ENCODE assay signal across 26 cellular contexts in the genomic region with DNA sequence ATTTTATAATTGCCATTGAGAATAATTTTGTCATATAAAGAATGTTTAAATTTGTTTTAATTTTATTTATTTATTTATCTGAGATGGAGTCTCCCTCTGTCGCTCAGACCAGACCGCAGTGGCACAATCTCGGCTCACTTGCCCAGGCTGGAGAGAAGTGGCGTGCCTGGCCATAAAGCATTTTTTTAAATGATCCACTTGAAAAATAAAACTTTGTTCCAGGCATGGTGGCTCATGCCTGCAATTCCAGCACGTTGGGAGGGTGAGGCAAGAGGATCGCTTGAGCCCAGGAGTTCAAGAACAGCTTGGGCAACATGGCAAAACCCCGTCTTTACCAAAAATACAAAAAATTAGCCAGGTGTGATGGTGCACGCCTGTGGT. TPM values are rescaled to one million over a fixed set of nuclear protein-coding genes. Genes with fewer than 3 reads are reported as not detected.
A peak's percentile ranks its signal among the peaks of the same experiment; 100 is the strongest.
DNase-seq lines count a peak whose midpoint lies in the region; ATAC-seq and TF ChIP-seq lines count a peak whose summit lies in the region.
"Had no signal": no experiment of that assay in that cellular context is flagged by ENCODE, and none has a peak within 500 bp of the region (broad histone marks: within the 10 kb centered on the region; RNA-seq: fewer than 3 reads in every experiment).

No MANE protein-coding gene starts in this region.

- BruUV-seq in PC-3 (replicated peaks; lab: Mats Ljungman, UMichigan) = no TSS peak

- no peaks in the 10 kb centered on the region for H4K20me1 ChIP-seq in PC-3 (ENCODE audit: low read length)
- no peaks in the 10 kb centered on the region for H4K20me1 ChIP-seq in smooth muscle cell (ENCODE audit: low read depth)

- peaks cover 59% of the 10 kb centered on the region for H3K4me1 ChIP-seq in CD4-positive, alpha-beta memory T cell (ENCODE audit: insufficient read depth, low read length)
- H3K4me1 ChIP-seq in PC-3 (ENCODE audit: insufficient read depth, low read length) (peaks cover 20% of the 10 kb centered on the region), smooth muscle cell (ENCODE audit: low read depth) (no peaks in the 10 kb centered on the region)

- no peak for ATAC-seq in PC-3
- no peak for ATAC-seq in GM21360 (IDR thresholded peaks at IDR 0.05; ENCODE audit: unreplicated experiment)
- ATAC-seq: left ventricle myocardium superior had no signal

- H3K9ac ChIP-seq in PC-3 (ENCODE audit: low read length) = no peak overlapping the region
- H3K9ac ChIP-seq in smooth muscle cell (ENCODE audit: low read depth) = no peak overlapping the region

- H3K9me3 Mint-ChIP-seq in CD4-positive, alpha-beta memory T cell = peaks cover 0 to 6% (median 2%) of the 10 kb centered on the region in 8 donors
- H3K9me3 Mint-ChIP-seq in progenitor cell of endocrine pancreas (ENCODE audit: low read depth) = no peaks in the 10 kb centered on the region
- H3K9me3 Mint-ChIP-seq: activated naive CD4-positive, alpha-beta T cell treated with anti-CD3 and anti-CD28 coated beads, Interleukin-2, amount 10 ng/mL, durations not matched to agents 7 days and 5 days; stimulated activated effector memory CD8-positive, alpha-beta T cell treated with anti-CD3 and anti-CD28 coated beads, Interleukin-12 subunit alpha, Interleukin-12 subunit beta, amount 100 ng/mL, for 72 hours; type B pancreatic cell had no signal

- H3K27me3 Mint-ChIP-seq in CD4-positive, alpha-beta memory T cell = peaks cover under 1 to 2% of the 10 kb centered on the region in 2 donors
- H3K27me3 Mint-ChIP-seq in progenitor cell of endocrine pancreas = peaks cover 15% of the 10 kb centered on the region

- H3K36me3 ChIP-seq in CD4-positive, alpha-beta memory T cell (ENCODE audit: insufficient read depth, low read length) = no peaks in the 10 kb centered on the region
- H3K36me3 ChIP-seq in PC-3 (ENCODE audit: low read depth, low read length) = no peaks in the 10 kb centered on the region
- no peaks in the 10 kb centered on the region for H3K36me3 ChIP-seq in smooth muscle cell (ENCODE audit: low read depth)
- H3K36me3 ChIP-seq: esophagus squamous epithelium, neutrophil had no signal

- CTCF ChIA-PET in CD4-positive, alpha-beta memory T cell (lab: Charles Lee; ENCODE audit: partially characterized antibody) = interaction anchor here (10.7 to 19.4 kb wide), 3 partner anchors 10 to 77 kb away, joined by 145 to 260 read pairs (median 249); a partner anchor contains a TSS
- CTCF ChIA-PET in PC-3 (lab: Charles Lee) = no interaction called here

- no peak overlapping the region for H3K4me3 Mint-ChIP-seq in CD4-positive, alpha-beta memory T cell
- H3K4me3 Mint-ChIP-seq in progenitor cell of endocrine pancreas (ENCODE audit: low read depth) = no peak overlapping the region
- H3K4me3 Mint-ChIP-seq: activated CD4-positive, alpha-beta memory T cell treated with anti-CD3 and anti-CD28 coated beads for 36 hours; activated naive CD4-positive, alpha-beta T cell treated with anti-CD3 and anti-CD28 coated beads, Interleukin-2, amount 10 ng/mL, durations not matched to agents 7 days and 5 days; type B pancreatic cell had no signal

- no peaks in the 10 kb centered on the region for H3K9me3 ChIP-seq in CD4-positive, alpha-beta memory T cell (ENCODE audit: control insufficient read depth in 1 of 2, low read length in 2 of 2)
- no peaks in the 10 kb centered on the region for H3K9me3 ChIP-seq in PC-3 (ENCODE audit: low read length)
- no peaks in the 10 kb centered on the region for H3K9me3 ChIP-seq in smooth muscle cell (replicated peaks; ENCODE audit: low read depth)
- H3K9me3 ChIP-seq: esophagus squamous epithelium, neutrophil had no signal

- H3K79me2 ChIP-seq in PC-3 (ENCODE audit: low read length) (no peaks in the 10 kb centered on the region), smooth muscle cell (ENCODE audit: low read depth) (no peaks in the 10 kb centered on the region)

- peaks cover 38 to 79% (median 56%) of the 10 kb centered on the region in 4 donors for H3K4me1 Mint-ChIP-seq in CD4-positive, alpha-beta memory T cell
- H3K4me1 Mint-ChIP-seq in progenitor cell of endocrine pancreas (ENCODE audit: low read depth) = peaks cover 13% of the 10 kb centered on the region

- H3K4me3 ChIP-seq in CD4-positive, alpha-beta memory T cell (ENCODE audit: low read length in 2 of 2) = no peak overlapping the region
- H3K4me3 ChIP-seq in PC-3 (ENCODE audit: low read length) (no peak overlapping the region), fibroblast of villous mesenchyme (ENCODE audit: low read depth, low read length) (no peak overlapping the region), smooth muscle cell (no peak overlapping the region)
- H3K4me3 ChIP-seq: esophagus squamous epithelium had no signal

- 86% methylated on average over 8 of the region's 8 CpGs for WGBS in smooth muscle cell (ENCODE audit: low lambda C conversion rate)

- H3F3A ChIP-seq in PC-3 (ENCODE audit: low read length, unreplicated experiment) (no peaks in the 10 kb centered on the region), smooth muscle cell (ENCODE audit: low read depth) (no peaks in the 10 kb centered on the region)

- no peak overlapping the region for H2AFZ ChIP-seq in PC-3 (ENCODE audit: low read length)
- H2AFZ ChIP-seq in smooth muscle cell (ENCODE audit: low read depth) = no peak overlapping the region

- POLR2A ChIA-PET in CD4-positive, alpha-beta memory T cell (lab: Charles Lee; ENCODE audit: partially characterized antibody) = interaction anchor here (2.0 to 9.7 kb wide), 2 partner anchors 12 to 40 kb away, joined by 4 to 159 read pairs; a partner anchor contains a TSS
- POLR2A ChIA-PET in PC-3 (lab: Charles Lee; ENCODE audit: unreplicated experiment) = no interaction called here

- no peak for DNase-seq in CD4-positive, alpha-beta memory T cell
- DNase-seq in PC-3 (no peak), fibroblast of villous mesenchyme (ENCODE audit: low read depth) (peak; percentile 42), smooth muscle cell (lab: John Stamatoyannopoulos, UW; ENCODE audit: unreplicated experiment) (no peak), caudate nucleus (lab: John Stamatoyannopoulos, UW) (no peak), progenitor cell of endocrine pancreas (ENCODE audit: low spot score, unreplicated experiment) (no peak), globus pallidus (ENCODE audit: low spot score) (no peak)
- DNase-seq: activated CD4-positive, alpha-beta memory T cell treated with anti-CD3 and anti-CD28 coated beads for 36 hours; activated naive CD4-positive, alpha-beta T cell treated with anti-CD3 and anti-CD28 coated beads, Interleukin-2, amount 10 ng/mL, durations not matched to agents 7 days and 5 days; aorta; effector memory CD4-positive, alpha-beta T cell; esophagus squamous epithelium; glutamatergic neuron; left ventricle myocardium superior; NCI-H1048; NCI-H2029; NCI-H446; NK-92 treated with Interleukin-12 subunit alpha and Interleukin-12 subunit beta, amount 100 ng/mL, for 24 hours; retina had no signal

- intact Hi-C loops in CD4-positive, alpha-beta memory T cell (cut with micrococcal nuclease) = no loop called here
- intact Hi-C loops in PC-3 (cut with micrococcal nuclease) = loop anchor here (10.0 kb wide), 1 partner anchor 142 kb away; a partner anchor contains a TSS

- no peak overlapping the region for H3K27ac ChIP-seq in CD4-positive, alpha-beta memory T cell (ENCODE audit: low read depth, low read length)
- H3K27ac ChIP-seq in PC-3 (ENCODE audit: low read length) (peak overlapping the region; percentile 44), smooth muscle cell (ENCODE audit: low read depth) (peak overlapping the region; percentile 30), caudate nucleus (ENCODE audit: low read depth, low read length) (no peak overlapping the region)
- H3K27ac ChIP-seq: neutrophil, VCaP had no signal

- H3K27me3 ChIP-seq in CD4-positive, alpha-beta memory T cell (ENCODE audit: insufficient read depth, low read length) = no peaks in the 10 kb centered on the region
- H3K27me3 ChIP-seq in PC-3 (ENCODE audit: low read length) = no peaks in the 10 kb centered on the region
- H3K27me3 ChIP-seq in smooth muscle cell (ENCODE audit: low read depth) = no peaks in the 10 kb centered on the region
- H3K27me3 ChIP-seq: esophagus squamous epithelium, neutrophil had no signal

- no peaks in the 10 kb centered on the region for H3K9me2 ChIP-seq in PC-3 (replicated peaks; ENCODE audit: low read length)

- peaks cover 5 to 23% of the 10 kb centered on the region in 2 donors for H3K36me3 Mint-ChIP-seq in CD4-positive, alpha-beta memory T cell
- H3K36me3 Mint-ChIP-seq in progenitor cell of endocrine pancreas (ENCODE audit: insufficient read depth) = peaks cover under 1% of the 10 kb centered on the region

- peak overlapping the region in 5 of 7 donors; percentile 51 to 89 (median 53) for H3K27ac Mint-ChIP-seq in CD4-positive, alpha-beta memory T cell
- H3K27ac Mint-ChIP-seq in progenitor cell of endocrine pancreas = no peak overlapping the region
- H3K27ac Mint-ChIP-seq: activated naive CD4-positive, alpha-beta T cell treated with anti-CD3 and anti-CD28 coated beads, Interleukin-2, amount 10 ng/mL, durations not matched to agents 7 days and 5 days; type B pancreatic cell had no signal

- H3K4me2 ChIP-seq in PC-3 (ENCODE audit: low read length) (peak overlapping the region; percentile 39; the same call in 1 of the 2 replicates), smooth muscle cell (no peak overlapping the region)

- no peak for TF ChIP-seq CTCF in PC-3 (conservative IDR thresholded peaks at IDR 0.05; ENCODE audit: low read depth, low read length)
- no peak for TF ChIP-seq CTCF in fibroblast of villous mesenchyme (IDR thresholded peaks at IDR 0.05; ENCODE audit: insufficient read depth, low read depth, low read length)
- no peak for TF ChIP-seq CTCF in smooth muscle cell (IDR thresholded peaks at IDR 0.05; ENCODE audit: borderline replicate concordance, insufficient read depth, poor library complexity, severe bottlenecking)
- TF ChIP-seq CTCF in progenitor cell of endocrine pancreas (IDR thresholded peaks at IDR 0.05; ENCODE audit: unreplicated experiment) = no peak

RNA-seq across cellular contexts. Expression of a gene that starts 2.1 kb away (rescaled TPM):
- 10 to 100 TPM; 68.7 to 70.2 TPM for total RNA-seq in CD4-positive, alpha-beta memory T cell
- 100 to 1,000 TPM; 163 to 231 TPM for polyA plus RNA-seq in CD4-positive, alpha-beta memory T cell
- total RNA-seq in PC-3 (2014; rRNA removed) (not detected in 2 replicates), fibroblast of villous mesenchyme (under 0.01 TPM in 1 of 2 replicates, not detected in the other), smooth muscle cell (not detected in 2 replicates), progenitor cell of endocrine pancreas (not detected in 2 replicates)
- not detected in 2 replicates for polyA plus RNA-seq in smooth muscle cell
- polyA plus RNA-seq: BJ had no signal

RNA-seq across cellular contexts. Expression of a gene that starts 5.0 kb away (rescaled TPM):
- total RNA-seq in CD4-positive, alpha-beta memory T cell = over 10,000 TPM; 18,678 to 21,585 TPM
- 10 to 100 TPM in 1 of 2 donors, not detected in 1; 54.3 TPM for polyA plus RNA-seq in CD4-positive, alpha-beta memory T cell
- total RNA-seq in PC-3 (2014; rRNA removed) (23,421 and 36,790 TPM in 2 replicates), fibroblast of villous mesenchyme (103,191 and 163,599 TPM in 2 replicates), smooth muscle cell (10,156 and 21,067 TPM in 2 replicates), progenitor cell of endocrine pancreas (15,251 and 16,487 TPM in 2 replicates)
- not detected in 2 replicates for polyA plus RNA-seq in smooth muscle cell
- polyA plus RNA-seq: aorta had no signal

RNA-seq across cellular contexts. Expression of a gene that starts 5.3 kb away (rescaled TPM):
- 10 to 100 TPM; 28.4 to 30.4 TPM for total RNA-seq in CD4-positive, alpha-beta memory T cell
- polyA plus RNA-seq in CD4-positive, alpha-beta memory T cell = 10 to 100 TPM; 90.5 to 92.5 TPM
- total RNA-seq in PC-3 (2014; rRNA removed) (34.9 and 37.0 TPM in 2 replicates), fibroblast of villous mesenchyme (18.1 and 18.7 TPM in 2 replicates), smooth muscle cell (9.8 and 19.6 TPM in 2 replicates), progenitor cell of endocrine pancreas (17.2 and 18.8 TPM in 2 replicates)
- polyA plus RNA-seq in smooth muscle cell = 35.5 and 37.1 TPM in 2 replicates

RNA-seq across cellular contexts. Expression of a gene that starts 12.2 kb away (rescaled TPM):
- not detected for total RNA-seq in CD4-positive, alpha-beta memory T cell
- 1 to 10 TPM; 1.0 to 1.1 TPM for polyA plus RNA-seq in CD4-positive, alpha-beta memory T cell
- total RNA-seq in PC-3 (2014; rRNA removed) = 2.6 and 4.1 TPM in 2 replicates
- 0.97 and 3.0 TPM in 2 replicates for total RNA-seq in fibroblast of villous mesenchyme
- 0.49 and 2.1 TPM in 2 replicates for total RNA-seq in smooth muscle cell
- polyA plus RNA-seq in smooth muscle cell = 1.9 and 2.9 TPM in 2 replicates
- total RNA-seq in progenitor cell of endocrine pancreas = 9.1 and 10.4 TPM in 2 replicates

RNA-seq across cellular contexts. Expression of a gene that starts 20.9 kb away (rescaled TPM):
- total RNA-seq in CD4-positive, alpha-beta memory T cell = not detected
- polyA plus RNA-seq in CD4-positive, alpha-beta memory T cell = not detected
- total RNA-seq in PC-3 (2014; rRNA removed) = 7.7 and 11.2 TPM in 2 replicates
- total RNA-seq in fibroblast of villous mesenchyme = under 0.01 TPM in 1 of 2 replicates, not detected in the other
- total RNA-seq in smooth muscle cell = 1.7 and 4.6 TPM in 2 replicates
- polyA plus RNA-seq in smooth muscle cell = 5.9 TPM in 1 of 2 replicates, not detected in the other
- 0.31 and 0.49 TPM in 2 replicates for total RNA-seq in progenitor cell of endocrine pancreas
- total RNA-seq: T-helper 1 cell treated with Interleukin-12 subunit alpha and Interleukin-12 subunit beta and Interleukin-4 antibody, amounts not matched to agents 30 ng/mL and 1 ng/mL, for 36 hours had no signal

Comparison
In these comparisons a context has a peak if more than half of its experiments do, and no peak if none do; other contexts are left out.
1. H3K27ac ChIP-seq: peak in PC-3 (single experiment) and smooth muscle cell (single experiment); none in CD4-positive, alpha-beta memory T cell (single experiment) and caudate nucleus (single experiment).
2. RNA of a gene that starts 2.1 kb away (total RNA-seq): 68.7 to 70.2 TPM in CD4-positive, alpha-beta memory T cell; not detected in progenitor cell of endocrine pancreas, not detected in PC-3, under 0.01 TPM in fibroblast of villous mesenchyme and not detected in smooth muscle cell; every median in the first group is over 10 times any median in the second.